In the genomic region with DNA sequence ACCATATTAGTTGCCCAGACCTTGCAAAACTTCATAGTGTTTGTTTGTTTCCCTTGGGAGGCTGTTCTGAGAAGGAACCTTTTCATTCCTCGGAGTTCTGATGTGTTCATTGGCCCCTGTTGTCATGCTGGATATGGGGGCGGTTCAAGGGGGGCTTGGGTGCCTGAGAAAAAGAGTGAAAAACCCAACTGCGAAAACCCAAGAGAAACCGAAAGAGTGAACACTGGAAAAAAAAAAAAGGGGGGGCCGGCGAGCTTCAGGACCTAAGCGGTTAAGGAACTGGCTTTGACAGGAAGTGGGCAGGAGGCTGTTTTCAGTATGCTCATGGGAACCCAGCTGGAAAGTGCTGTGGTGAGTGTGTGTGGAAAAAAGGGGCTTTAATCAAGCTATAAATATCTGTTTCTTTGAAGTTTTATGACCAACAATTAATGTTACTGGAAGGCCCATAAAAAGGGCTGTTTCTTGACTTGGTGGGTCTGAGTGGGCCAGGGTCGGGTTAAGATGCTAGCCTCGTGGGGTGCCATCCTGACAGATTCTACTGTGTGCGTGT, we compare ENCODE assay signal across 10 cellular contexts.
DNase-seq lines count a peak whose midpoint lies in the region; ATAC-seq and TF ChIP-seq lines count a peak whose summit lies in the region.
"Had no signal": no experiment of that assay in that cellular context is flagged by ENCODE, and none has a peak within 500 bp of the region (broad histone marks: within the 10 kb centered on the region; RNA-seq: fewer than 3 reads in every experiment).

No MANE protein-coding gene starts in this region.

- H3K4me3 ChIP-seq in lower lobe of right lung (no peak overlapping the region), thoracic aorta (peak overlapping the region; percentile 52)
- H3K4me3 ChIP-seq: A549 had no signal

- H3K4me1 ChIP-seq in lower lobe of right lung (peaks cover 14% of the 10 kb centered on the region), thoracic aorta (ENCODE audit: control insufficient read depth in 1 of 2, low read depth in 2 of 2) (no peaks in the 10 kb centered on the region)
- H3K4me1 ChIP-seq: A549 had no signal

- ATAC-seq in lower lobe of right lung (peak; percentile 51 to 57), thoracic aorta (ENCODE audit: insufficient number of reproducible peaks, low FRiP score, low read depth) (no peak), HG02870 (IDR thresholded peaks at IDR 0.05; ENCODE audit: unreplicated experiment) (no peak), HG03571 (IDR thresholded peaks at IDR 0.05; ENCODE audit: unreplicated experiment) (no peak)
- ATAC-seq: A549 had no signal

- H3K9me3 ChIP-seq in lower lobe of right lung: no peaks in the 10 kb centered on the region
- no peaks in the 10 kb centered on the region for H3K9me3 ChIP-seq in thoracic aorta
- H3K9me3 ChIP-seq: A549 had no signal

- H3K36me3 ChIP-seq in lower lobe of right lung (no peaks in the 10 kb centered on the region), thoracic aorta (no peaks in the 10 kb centered on the region)

- intact Hi-C loops in lower lobe of right lung (cut with DNase I): no loop called here

- H3K27ac ChIP-seq in lower lobe of right lung (peak overlapping the region; percentile 31), thoracic aorta (no peak overlapping the region)
- H3K27ac ChIP-seq: A549 had no signal

- peak; percentile 10 for DNase-seq in activated CD4-positive, alpha-beta T cell treated with anti-CD3 and anti-CD28 coated beads for 1 hour
- DNase-seq in activated CD4-positive, alpha-beta T cell treated with anti-CD3 and anti-CD28 coated beads, Interleukin-2, amount 50 U/mL, for 1 hour: no peak
- DNase-seq in activated CD4-positive, alpha-beta T cell treated with anti-CD3 and anti-CD28 coated beads for 48 hours: peak; percentile 77
- DNase-seq in lower lobe of right lung (no peak), thoracic aorta (ENCODE audit: low spot score) (no peak), GM20000 (ENCODE audit: low spot score) (no peak)
- DNase-seq: IMR-90 had no signal

- no peak for TF ChIP-seq CTCF in lower lobe of right lung (IDR thresholded peaks at IDR 0.05)
- no peak for TF ChIP-seq CTCF in thoracic aorta (IDR thresholded peaks at IDR 0.05)
- no peak for TF ChIP-seq CTCF in GM20000 (IDR thresholded peaks at IDR 0.05; ENCODE audit: extremely low read depth, missing control alignments)

- no peaks in the 10 kb centered on the region for H3K27me3 ChIP-seq in lower lobe of right lung (ENCODE audit: low read depth)
- H3K27me3 ChIP-seq in thoracic aorta (replicated peaks; ENCODE audit: insufficient read depth): no peaks in the 10 kb centered on the region

Comparison
In these comparisons a context has a peak if more than half of its experiments do, and no peak if none do; other contexts are left out.
1. DNase-seq: peak in activated CD4-positive, alpha-beta T cell treated with anti-CD3 and anti-CD28 coated beads for 1 hour (single experiment) and activated CD4-positive, alpha-beta T cell treated with anti-CD3 and anti-CD28 coated beads for 48 hours (single experiment); none in activated CD4-positive, alpha-beta T cell treated with anti-CD3 and anti-CD28 coated beads, Interleukin-2, amount 50 U/mL, for 1 hour (single experiment), lower lobe of right lung (single experiment), thoracic aorta (single experiment) and GM20000 (single experiment).
2. ATAC-seq: peak in lower lobe of right lung (2 of 2); none in thoracic aorta (single experiment), HG02870 (single experiment) and HG03571 (single experiment).